7 cellular contexts compared by ENCODE assay signal in the genomic region with DNA sequence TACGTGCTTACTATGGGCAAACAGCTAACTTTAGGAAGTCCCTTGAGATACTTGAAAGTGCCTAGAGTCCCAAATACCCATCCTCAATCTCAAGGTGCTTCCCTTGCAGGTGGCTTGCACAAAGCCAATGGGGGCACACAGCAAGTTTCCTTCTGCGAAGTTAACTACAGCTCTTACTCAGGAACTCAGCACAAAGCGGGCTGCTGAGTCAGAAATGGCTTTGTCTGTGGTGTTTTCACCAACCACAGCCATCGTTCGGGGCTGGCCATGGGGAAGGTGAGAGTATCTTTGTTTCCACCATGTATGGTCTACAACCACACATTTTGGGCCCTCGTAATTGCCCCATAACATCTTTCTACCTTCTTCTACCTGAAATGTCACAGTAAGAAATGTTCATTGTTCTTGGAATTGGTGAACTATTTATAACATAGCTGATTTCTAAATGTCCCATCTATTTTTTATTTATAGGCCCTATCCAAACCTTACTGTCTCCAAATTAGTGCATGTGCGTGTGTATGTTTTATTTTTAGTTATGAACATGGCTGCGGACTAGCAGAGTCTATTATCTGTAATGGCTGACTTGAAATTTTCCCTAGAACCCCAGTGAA.
DNase-seq lines count a peak whose midpoint lies in the region; ATAC-seq and FAIRE-seq lines count a peak whose summit lies in the region.

No MANE protein-coding gene starts in this region.

- H3K9me3 Mint-ChIP-seq in stimulated activated effector memory CD8-positive, alpha-beta T cell treated with anti-CD3 and anti-CD28 coated beads, Interleukin-12 subunit alpha, Interleukin-12 subunit beta, amount 100 ng/mL, for 72 hours, result no peaks in the 10 kb centered on the region

- ATAC-seq in GM19467 (IDR thresholded peaks at IDR 0.05; ENCODE audit: unreplicated experiment), result peak; percentile 58
- peak; percentile 79 for ATAC-seq in HG03175 (IDR thresholded peaks at IDR 0.05; ENCODE audit: unreplicated experiment)
- peak; percentile 97 for ATAC-seq in stimulated activated effector memory CD8-positive, alpha-beta T cell treated with anti-CD3 and anti-CD28 coated beads, Interleukin-12 subunit alpha, Interleukin-12 subunit beta, amount 100 ng/mL, for 72 hours

- H3K36me3 Mint-ChIP-seq in stimulated activated effector memory CD8-positive, alpha-beta T cell treated with anti-CD3 and anti-CD28 coated beads, Interleukin-12 subunit alpha, Interleukin-12 subunit beta, amount 100 ng/mL, for 72 hours, result peaks cover 10% of the 10 kb centered on the region

- peak; percentile 85 to 87 for DNase-seq in activated T-cell treated with anti-CD3 and anti-CD28 coated beads, Interleukin-2, amount 50 U/mL, for 48 hours
- DNase-seq in stimulated activated effector memory CD8-positive, alpha-beta T cell treated with anti-CD3 and anti-CD28 coated beads, Interleukin-12 subunit alpha, Interleukin-12 subunit beta, amount 100 ng/mL, for 72 hours (ENCODE audit: low spot score in 2 of 2), result peak; percentile 59 to 91
- no peak for DNase-seq in AG08395 (ENCODE audit: low spot score)
- DNase-seq in RCC 7860 (ENCODE audit: low spot score), result no peak
- DNase-seq in SKM-1 (lab: John Stamatoyannopoulos, UW; ENCODE audit: unreplicated experiment), result no peak

- H3K4me3 Mint-ChIP-seq in stimulated activated effector memory CD8-positive, alpha-beta T cell treated with anti-CD3 and anti-CD28 coated beads, Interleukin-12 subunit alpha, Interleukin-12 subunit beta, amount 100 ng/mL, for 72 hours, result no peak overlapping the region

- H3K4me1 Mint-ChIP-seq in stimulated activated effector memory CD8-positive, alpha-beta T cell treated with anti-CD3 and anti-CD28 coated beads, Interleukin-12 subunit alpha, Interleukin-12 subunit beta, amount 100 ng/mL, for 72 hours, result peaks cover 52% of the 10 kb centered on the region

- FAIRE-seq in RCC 7860 (lab: Jason Lieb, UNC), result no peak

- no peak overlapping the region for H3K27ac Mint-ChIP-seq in stimulated activated effector memory CD8-positive, alpha-beta T cell treated with anti-CD3 and anti-CD28 coated beads, Interleukin-12 subunit alpha, Interleukin-12 subunit beta, amount 100 ng/mL, for 72 hours

Comparison
In these comparisons a context has a peak if more than half of its experiments do, and no peak if none do; other contexts are left out.
1. DNase-seq: peak in activated T-cell treated with anti-CD3 and anti-CD28 coated beads, Interleukin-2, amount 50 U/mL, for 48 hours (2 of 2) and stimulated activated effector memory CD8-positive, alpha-beta T cell treated with anti-CD3 and anti-CD28 coated beads, Interleukin-12 subunit alpha, Interleukin-12 subunit beta, amount 100 ng/mL, for 72 hours (2 of 2); none in AG08395 (single experiment), RCC 7860 (single experiment) and SKM-1 (single experiment).
2. Peak in every context shown above with its lines, with median percentiles within 50 percentile points of each other: ATAC-seq.